In the genomic region with DNA sequence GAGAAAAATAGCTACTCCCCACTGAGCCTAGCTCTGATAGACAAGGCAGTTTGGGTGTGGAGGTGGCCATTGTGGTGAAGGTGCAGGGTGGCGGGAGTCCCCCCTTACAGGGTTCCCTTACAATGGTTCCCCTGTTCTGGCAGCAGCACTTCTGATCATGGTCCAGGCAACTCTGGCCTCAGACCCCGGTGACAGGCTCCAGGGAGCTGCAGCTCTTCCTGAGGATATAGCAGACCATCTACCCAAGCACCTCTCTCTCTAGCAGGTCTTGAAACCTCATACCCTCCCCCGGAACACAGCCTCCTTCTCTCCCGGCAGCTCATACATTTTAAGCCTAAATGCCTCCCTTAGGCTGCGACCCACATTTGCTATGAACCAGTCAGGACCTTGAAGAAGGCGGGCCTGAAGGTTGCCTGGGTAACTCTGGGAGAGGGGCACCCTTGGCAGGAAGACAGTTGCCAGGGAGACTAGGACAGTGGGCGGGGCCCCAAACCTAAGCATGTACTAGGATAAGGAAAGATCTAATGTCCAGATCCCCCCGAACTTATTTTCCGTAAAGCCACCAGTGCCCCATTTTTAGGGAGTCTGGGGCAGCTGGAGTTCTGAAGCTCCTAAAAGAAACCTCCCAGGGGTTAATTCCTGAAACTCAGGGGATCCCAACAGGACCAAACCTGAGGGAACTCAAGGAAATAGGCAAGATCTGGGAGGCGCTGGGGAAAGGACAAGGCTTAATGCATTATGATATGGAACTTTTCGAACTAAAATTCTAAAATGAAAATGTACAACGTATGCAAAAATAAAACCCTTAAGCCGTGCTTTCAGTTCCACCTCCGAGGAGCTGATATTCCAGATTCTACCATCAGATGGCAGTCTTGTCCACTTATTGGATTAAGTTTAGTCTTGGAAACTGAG, we compare ENCODE assay signal across 8 cellular contexts. TPM values are rescaled to one million over a fixed set of nuclear protein-coding genes. Genes with fewer than 3 reads are reported as not detected.
DNase-seq lines count a peak whose midpoint lies in the region; ATAC-seq and TF ChIP-seq lines count a peak whose summit lies in the region.

No MANE protein-coding gene starts in this region.

- peak; percentile 84 for ATAC-seq in GM21529 (IDR thresholded peaks at IDR 0.05; ENCODE audit: unreplicated experiment)
- peak; percentile 78 for ATAC-seq in activated T-cell treated with anti-CD3 and anti-CD28 coated beads, Interleukin-2, amount 50 U/mL, for 4 hours
- peak; percentile 83 to 84 for ATAC-seq in naive B cell (ENCODE audit: low read depth in 2 of 2)

- H3K4me1 Mint-ChIP-seq in IgD-negative memory B cell (peaks cover 4 to 19% (median 18%) of the 10 kb centered on the region in 3 donors), naive B cell (peaks cover 21 to 35% (median 22%) of the 10 kb centered on the region in 3 donors)
- peaks cover 27% of the 10 kb centered on the region for H3K4me1 Mint-ChIP-seq in activated T-cell treated with anti-CD3 and anti-CD28 coated beads, Interleukin-2, amount 50 U/mL, for 4 hours (ENCODE audit: low read depth)
- H3K4me1 Mint-ChIP-seq in stimulated activated naive CD8-positive, alpha-beta T cell treated with anti-CD3 and anti-CD28 coated beads, Interleukin-15, Interleukin-2, amounts not matched to agents 100 ng/mL and 50 ng/mL, for 24 hours (ENCODE audit: low read depth), result peaks cover 30% of the 10 kb centered on the region

- no peaks in the 10 kb centered on the region for H3K27me3 Mint-ChIP-seq in IgD-negative memory B cell
- H3K27me3 Mint-ChIP-seq in activated T-cell treated with anti-CD3 and anti-CD28 coated beads, Interleukin-2, amount 50 U/mL, for 4 hours (ENCODE audit: low read depth), result no peaks in the 10 kb centered on the region
- no peaks in the 10 kb centered on the region for H3K27me3 Mint-ChIP-seq in naive B cell
- H3K27me3 Mint-ChIP-seq in stimulated activated naive CD8-positive, alpha-beta T cell treated with anti-CD3 and anti-CD28 coated beads, Interleukin-15, Interleukin-2, amounts not matched to agents 100 ng/mL and 50 ng/mL, for 24 hours, result no peaks in the 10 kb centered on the region

- H3K4me3 ChIP-seq in fibroblast of mammary gland (ENCODE audit: control insufficient read depth, low read depth, low read length), result peak overlapping the region; percentile 69

- H3K36me3 Mint-ChIP-seq in IgD-negative memory B cell, result no peaks in the 10 kb centered on the region
- H3K36me3 Mint-ChIP-seq in activated T-cell treated with anti-CD3 and anti-CD28 coated beads, Interleukin-2, amount 50 U/mL, for 4 hours (ENCODE audit: insufficient read depth), result no peaks in the 10 kb centered on the region
- no peaks in the 10 kb centered on the region for H3K36me3 Mint-ChIP-seq in naive B cell
- H3K36me3 Mint-ChIP-seq in stimulated activated naive CD8-positive, alpha-beta T cell treated with anti-CD3 and anti-CD28 coated beads, Interleukin-15, Interleukin-2, amounts not matched to agents 100 ng/mL and 50 ng/mL, for 24 hours (ENCODE audit: low read depth), result no peaks in the 10 kb centered on the region

- peak; percentile 88 for DNase-seq in DMS53 (lab: John Stamatoyannopoulos, UW)
- peak; percentile 55 for DNase-seq in OCI-M2 (lab: John Stamatoyannopoulos, UW; ENCODE audit: unreplicated experiment)
- DNase-seq in activated T-cell treated with anti-CD3 and anti-CD28 coated beads, Interleukin-2, amount 50 U/mL, for 4 hours, result peak; percentile 67
- peak; percentile 84 for DNase-seq in fibroblast of mammary gland (ENCODE audit: low read depth)
- DNase-seq in naive B cell, result peak; percentile 79

- TF ChIP-seq CTCF in fibroblast of mammary gland (conservative IDR thresholded peaks at IDR 0.05; ENCODE audit: control insufficient read depth, insufficient read depth, low read depth, low read length), result peak; percentile 75

- H3K9me3 Mint-ChIP-seq in IgD-negative memory B cell, result no peaks in the 10 kb centered on the region
- H3K9me3 Mint-ChIP-seq in activated T-cell treated with anti-CD3 and anti-CD28 coated beads, Interleukin-2, amount 50 U/mL, for 4 hours, result no peaks in the 10 kb centered on the region
- no peaks in the 10 kb centered on the region for H3K9me3 Mint-ChIP-seq in naive B cell
- H3K9me3 Mint-ChIP-seq in stimulated activated naive CD8-positive, alpha-beta T cell treated with anti-CD3 and anti-CD28 coated beads, Interleukin-15, Interleukin-2, amounts not matched to agents 100 ng/mL and 50 ng/mL, for 24 hours, result no peaks in the 10 kb centered on the region

- H3K27ac Mint-ChIP-seq in IgD-negative memory B cell (peak overlapping the region; percentile 64 to 96 (median 87)), naive B cell (peak overlapping the region; percentile 38 to 96 (median 94))
- peak overlapping the region; percentile 81 for H3K27ac Mint-ChIP-seq in stimulated activated naive CD8-positive, alpha-beta T cell treated with anti-CD3 and anti-CD28 coated beads, Interleukin-15, Interleukin-2, amounts not matched to agents 100 ng/mL and 50 ng/mL, for 24 hours

- peak overlapping the region; percentile 87 to 97 (median 92) for H3K4me3 Mint-ChIP-seq in IgD-negative memory B cell
- H3K4me3 Mint-ChIP-seq in activated T-cell treated with anti-CD3 and anti-CD28 coated beads, Interleukin-2, amount 50 U/mL, for 4 hours, result peak overlapping the region; percentile 76
- H3K4me3 Mint-ChIP-seq in naive B cell, result peak overlapping the region; percentile 82 to 97 (median 96)
- H3K4me3 Mint-ChIP-seq in stimulated activated naive CD8-positive, alpha-beta T cell treated with anti-CD3 and anti-CD28 coated beads, Interleukin-15, Interleukin-2, amounts not matched to agents 100 ng/mL and 50 ng/mL, for 24 hours, result peak overlapping the region; percentile 82

RNA-seq across cellular contexts. Expression of a gene that starts 4.6 kb away (rescaled TPM):
- polyA plus RNA-seq in IgD-negative memory B cell (1.1 TPM), naive B cell (ENCODE audit: low read depth in 6 of 6) (1 to 10 TPM in 3 of 6 donors, under 1 TPM in 3; 0.40 to 1.4 (median 0.83) TPM)
- total RNA-seq in activated T-cell treated with anti-CD3 and anti-CD28 coated beads, Interleukin-2, amount 50 U/mL, for 4 hours, result 10 to 100 TPM; 12.3 to 15.5 (median 14.5) TPM

RNA-seq across cellular contexts. Expression of a gene that starts 9.6 kb away (rescaled TPM):
- polyA plus RNA-seq in IgD-negative memory B cell (171 TPM), naive B cell (ENCODE audit: low read depth in 6 of 6) (100 to 1,000 TPM; 115 to 150 (median 142) TPM)
- 100 to 1,000 TPM; 158 to 177 (median 177) TPM for total RNA-seq in activated T-cell treated with anti-CD3 and anti-CD28 coated beads, Interleukin-2, amount 50 U/mL, for 4 hours

RNA-seq across cellular contexts. Expression of a gene that starts 18.2 kb away (rescaled TPM):
- polyA plus RNA-seq in IgD-negative memory B cell (2.2 TPM), naive B cell (ENCODE audit: low read depth in 6 of 6) (1 to 10 TPM in 3 of 6 donors, under 1 TPM in 2, not detected in 1; 0.61 to 3.1 (median 1.3) TPM)
- total RNA-seq in activated T-cell treated with anti-CD3 and anti-CD28 coated beads, Interleukin-2, amount 50 U/mL, for 4 hours, result 1 to 10 TPM; 3.9 to 7.4 (median 5.1) TPM

RNA-seq across cellular contexts. Expression of a gene that starts 22.5 kb away (rescaled TPM):
- polyA plus RNA-seq in IgD-negative memory B cell (174 TPM), naive B cell (ENCODE audit: low read depth in 6 of 6) (100 to 1,000 TPM; 152 to 259 (median 180) TPM)
- total RNA-seq in activated T-cell treated with anti-CD3 and anti-CD28 coated beads, Interleukin-2, amount 50 U/mL, for 4 hours, result 10 to 100 TPM; 60.7 to 65.7 (median 61.7) TPM

RNA-seq across cellular contexts. Expression of a gene that starts 30.7 kb away (rescaled TPM):
- 0.13 TPM for polyA plus RNA-seq in IgD-negative memory B cell
- 1 to 10 TPM in 2 of 3 donors, under 1 TPM in 1; 0.91 to 1.4 (median 1.3) TPM for total RNA-seq in activated T-cell treated with anti-CD3 and anti-CD28 coated beads, Interleukin-2, amount 50 U/mL, for 4 hours
- polyA plus RNA-seq in naive B cell (ENCODE audit: low read depth in 6 of 6), result under 1 TPM in 2 of 6 donors, not detected in 4; 0.14 to 0.36 TPM

Comparison
In these comparisons a context has a peak if more than half of its experiments do, and no peak if none do; other contexts are left out.
1. Peak in every context shown above with its lines: DNase-seq, ATAC-seq and H3K4me3 ChIP-seq.